Comparison of ENCODE assay signal across 20 cellular contexts in the genomic region with DNA sequence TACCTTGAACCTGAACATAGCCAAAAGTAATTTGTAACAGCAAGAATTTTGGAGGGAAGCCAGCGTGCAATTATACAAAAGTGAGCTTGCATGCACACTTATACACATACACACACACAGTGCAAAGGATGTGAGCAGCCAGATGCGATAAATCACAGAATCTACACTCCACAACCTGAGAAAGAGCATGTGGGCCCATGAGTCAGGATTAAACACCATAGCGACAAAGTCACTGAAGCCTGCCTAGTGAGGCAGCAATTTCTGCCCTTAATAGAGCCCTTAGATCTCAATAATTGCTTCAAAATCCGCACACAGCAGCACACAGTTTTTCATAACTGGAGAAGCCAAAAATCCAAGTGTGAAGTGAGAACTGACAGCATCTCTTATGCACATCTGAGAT. TPM values are rescaled to one million over a fixed set of nuclear protein-coding genes. Genes with fewer than 3 reads are reported as not detected.
"Had no signal": no experiment of that assay in that cellular context is flagged by ENCODE, and none has a peak within 500 bp of the region (broad histone marks: within the 10 kb centered on the region; RNA-seq: fewer than 3 reads in every experiment).

No MANE protein-coding gene starts in this region.

- H3K9me3 ChIP-seq: esophagus muscularis mucosa, gastroesophageal sphincter, neutrophil, psoas muscle, right atrium auricular region, sigmoid colon, testis, tibial nerve had no signal

- H3K27ac ChIP-seq: esophagus muscularis mucosa, gastroesophageal sphincter, neutrophil, psoas muscle, right atrium auricular region, sigmoid colon, skin epidermis, testis, tibial nerve had no signal

- ATAC-seq: gastroesophageal sphincter; psoas muscle; stimulated activated naive B cell treated with anti-CD40 and anti-IgM and Interleukin-4, amounts not matched to agents 10 μg/mL and 1 μg/mL and 100 μg/mL, for 72 hours; stimulated activated naive CD8-positive, alpha-beta T cell treated with anti-CD3 and anti-CD28 coated beads, Interleukin-15, amount 100 ng/mL, for 72 hours had no signal

- H3K4me1 ChIP-seq: esophagus muscularis mucosa, gastroesophageal sphincter, psoas muscle, right atrium auricular region, sigmoid colon, tibial nerve had no signal

- FAIRE-seq: endometrium, keratinocyte had no signal

- DNase-seq: effector memory CD4-positive, alpha-beta T cell; glutamatergic neuron; immature natural killer cell; mesendoderm; naive B cell; psoas muscle; sigmoid colon; stimulated activated CD4-positive, alpha-beta T cell treated with anti-CD3 and anti-CD28 coated beads, Interleukin-2, amount 100 ng/mL, for 24 hours; stimulated activated CD4-positive, alpha-beta T cell treated with anti-CD3 and anti-CD28 coated beads, Interleukin-4, amount 100 ng/mL, for 4 hours; stimulated activated naive B cell treated with anti-CD40 and anti-IgM and Interleukin-4, amounts not matched to agents 10 μg/mL and 1 μg/mL and 100 μg/mL, for 72 hours; stimulated activated naive CD8-positive, alpha-beta T cell treated with anti-CD3 and anti-CD28 coated beads, Interleukin-15, amount 100 ng/mL, for 72 hours; testis had no signal

- H3K27me3 ChIP-seq: esophagus muscularis mucosa, gastroesophageal sphincter, neutrophil, right atrium auricular region, sigmoid colon, testis, tibial nerve had no signal

- H3K36me3 ChIP-seq: esophagus muscularis mucosa, gastroesophageal sphincter, neutrophil, right atrium auricular region, sigmoid colon, tibial nerve had no signal

- H3K4me3 ChIP-seq: esophagus muscularis mucosa, gastroesophageal sphincter, psoas muscle, right atrium auricular region, sigmoid colon, skin epidermis, testis, tibial nerve had no signal

RNA-seq across cellular contexts. Expression of gene TEAD1, which starts 42.6 kb away (rescaled TPM):
- polyA plus RNA-seq: immature natural killer cell had no signal
